ENCODE assay signal across 9 cellular contexts in the genomic region with DNA sequence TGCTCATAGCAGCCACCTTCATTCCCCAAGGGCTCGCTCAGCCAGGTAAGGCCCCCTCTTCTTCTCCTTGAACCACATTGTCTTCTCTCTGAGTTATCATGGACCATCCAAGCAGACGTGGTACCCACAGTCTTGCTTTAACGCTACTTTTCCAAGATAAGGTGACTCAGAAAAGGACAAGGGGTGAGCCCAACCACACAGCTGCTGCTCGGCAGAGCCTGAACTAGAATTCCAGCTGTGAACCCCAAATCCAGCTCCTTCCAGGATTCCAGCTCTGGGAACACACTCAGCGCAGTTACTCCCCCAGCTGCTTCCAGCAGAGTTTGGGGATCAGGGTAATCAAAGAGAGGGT. TPM values are rescaled to one million over a fixed set of nuclear protein-coding genes. Genes with fewer than 3 reads are reported as not detected.
DNase-seq lines count a peak whose midpoint lies in the region; ATAC-seq, FAIRE-seq and TF ChIP-seq lines count a peak whose summit lies in the region.
"Had no signal": no experiment of that assay in that cellular context is flagged by ENCODE, and none has a peak within 500 bp of the region (broad histone marks: within the 10 kb centered on the region; RNA-seq: fewer than 3 reads in every experiment).

No MANE protein-coding gene starts in this region.

- H3F3A ChIP-seq in neural progenitor cell (ENCODE audit: low read depth), result peaks cover 16% of the 10 kb centered on the region

- H3K9ac ChIP-seq in liver (ENCODE audit: low read depth in 1 of 2, low read length in 2 of 2), result peak overlapping the region in 1 of 2 donors; percentile 19
- no peak overlapping the region for H3K9ac ChIP-seq in HepG2 (ENCODE audit: insufficient read depth, low read depth, low read length)
- peak overlapping the region; percentile 11 for H3K9ac ChIP-seq in neural progenitor cell

- no peak for TF ChIP-seq POLR2A in HepG2 (IDR thresholded peaks at IDR 0.05; ENCODE audit: insufficient read depth in 1 of 2, low read depth in 2 of 2, low read length in 2 of 2)
- no peak for TF ChIP-seq POLR2A in esophagus squamous epithelium (IDR thresholded peaks at IDR 0.05)

- TF ChIP-seq EP300 in HepG2 (IDR thresholded peaks at IDR 0.05; ENCODE audit: low read depth in 2 of 2, low read length in 2 of 2) (no peak), HepG2 (CRISPR knock-in tag; IDR thresholded peaks at IDR 0.05; ENCODE audit: borderline replicate concordance) (no peak)

- no peaks in the 10 kb centered on the region for H3K36me3 Mint-ChIP-seq in neural progenitor cell
- H3K36me3 Mint-ChIP-seq in activated CD8-positive, alpha-beta T cell treated with anti-CD3 and anti-CD28 coated beads, Interleukin-2, amount 10 ng/mL, durations not matched to agents 7 days and 5 days (ENCODE audit: low read depth), result no peaks in the 10 kb centered on the region

- peak overlapping the region; percentile 96 for H3K27ac Mint-ChIP-seq in neural progenitor cell
- H3K27ac Mint-ChIP-seq in activated CD8-positive, alpha-beta T cell treated with anti-CD3 and anti-CD28 coated beads, Interleukin-2, amount 10 ng/mL, durations not matched to agents 7 days and 5 days, result no peak overlapping the region

- H2AFZ ChIP-seq in HepG2 (ENCODE audit: low read length), result no peak overlapping the region
- H2AFZ ChIP-seq in neural progenitor cell (replicated peaks), result peak overlapping the region; percentile 97

- peak overlapping the region; percentile 51 to 61 for H3K27ac ChIP-seq in liver (ENCODE audit: low read depth in 1 of 2, low read length in 2 of 2)
- no peak overlapping the region for H3K27ac ChIP-seq in HepG2 (ENCODE audit: extremely low read length, insufficient read depth, low read length)
- H3K27ac ChIP-seq in esophagus squamous epithelium, result peak overlapping the region; percentile 72 to 81 (median 80)
- H3K27ac ChIP-seq in neural progenitor cell, result peak overlapping the region; percentile 41

- TF ChIP-seq CTCF in liver (IDR thresholded peaks at IDR 0.05; ENCODE audit: low read depth, low read length, missing input control) (no peak), HepG2 (CRISPR knock-in tag; IDR thresholded peaks at IDR 0.05) (no peak), esophagus squamous epithelium (IDR thresholded peaks at IDR 0.05) (no peak), neural progenitor cell (IDR thresholded peaks at IDR 0.05) (no peak)

- TF ChIP-seq RAD21 in liver (IDR thresholded peaks at IDR 0.05) (no peak), HepG2 (CRISPR knock-in tag; IDR thresholded peaks at IDR 0.05) (no peak)

- no peak for ATAC-seq in HepG2
- ATAC-seq in GM19395 (IDR thresholded peaks at IDR 0.05; ENCODE audit: unreplicated experiment), result no peak
- no peak for ATAC-seq in HG02884 (IDR thresholded peaks at IDR 0.05; ENCODE audit: unreplicated experiment)
- ATAC-seq in activated CD8-positive, alpha-beta T cell treated with anti-CD3 and anti-CD28 coated beads, Interleukin-2, amount 10 ng/mL, durations not matched to agents 7 days and 5 days, result no peak

- DNase-seq in HepG2 (ENCODE audit: low spot score), result no peak
- DNase-seq in esophagus squamous epithelium (lab: John Stamatoyannopoulos, UW), result no peak
- DNase-seq in neural progenitor cell (ENCODE audit: low spot score), result no peak
- no peak for DNase-seq in DMS53 treated with DMSO at 0.1 percent for 48 hours (lab: John Stamatoyannopoulos, UW; ENCODE audit: unreplicated experiment)
- no peak for DNase-seq in activated CD8-positive, alpha-beta T cell treated with anti-CD3 and anti-CD28 coated beads, Interleukin-2, amount 10 ng/mL, durations not matched to agents 7 days and 5 days
- DNase-seq: NCI-H524 treated with DMSO at 0.1 percent for 48 hours had no signal

- POLR2A ChIA-PET in HepG2 (lab: Yijun Ruan, JAX), result no interaction called here
- POLR2A ChIA-PET in activated CD8-positive, alpha-beta T cell treated with anti-CD3 and anti-CD28 coated beads, Interleukin-2, amount 10 ng/mL, durations not matched to agents 7 days and 5 days (lab: Charles Lee), result no interaction called here

- CTCF ChIA-PET in HepG2 (lab: Yijun Ruan, JAX; ENCODE audit: low intra/inter-chr PET ratio, low total read pairs), result no interaction called here
- CTCF ChIA-PET in activated CD8-positive, alpha-beta T cell treated with anti-CD3 and anti-CD28 coated beads, Interleukin-2, amount 10 ng/mL, durations not matched to agents 7 days and 5 days (lab: Charles Lee), result interaction anchor here (1.6 kb wide), 1 partner anchor 107 kb away, joined by 5 read pairs; no protein-coding TSS in a partner anchor

- no peaks in the 10 kb centered on the region for H3K36me3 ChIP-seq in liver (ENCODE audit: control insufficient read depth in 4 of 4, insufficient read depth in 3 of 4, low read depth in 1 of 4, low read length in 3 of 4)
- H3K36me3 ChIP-seq in HepG2 (replicated peaks in 1 of 2; ENCODE audit: control insufficient read depth in 1 of 2, insufficient read depth in 2 of 2, low read length in 2 of 2), result no peaks in the 10 kb centered on the region
- H3K36me3 ChIP-seq in esophagus squamous epithelium, result no peaks in the 10 kb centered on the region
- no peaks in the 10 kb centered on the region for H3K36me3 ChIP-seq in neural progenitor cell

- FAIRE-seq in HepG2 (lab: Jason Lieb, UNC), result no peak

- H3K9me3 ChIP-seq in liver (ENCODE audit: control insufficient read depth in 4 of 4, low read length in 3 of 4) (no peaks in the 10 kb centered on the region), HepG2 (ENCODE audit: low read length) (no peaks in the 10 kb centered on the region), esophagus squamous epithelium (no peaks in the 10 kb centered on the region), neural progenitor cell (ENCODE audit: low read depth) (no peaks in the 10 kb centered on the region)

- no peaks in the 10 kb centered on the region for H3K27me3 ChIP-seq in liver (ENCODE audit: control insufficient read depth in 4 of 4, insufficient read depth in 4 of 4, low read length in 3 of 4)
- no peaks in the 10 kb centered on the region for H3K27me3 ChIP-seq in HepG2 (ENCODE audit: control insufficient read depth in 1 of 2, insufficient read depth in 2 of 2, low read length in 2 of 2)
- H3K27me3 ChIP-seq in esophagus squamous epithelium, result peaks cover 0 to 9% (median 0%) of the 10 kb centered on the region in 4 donors
- H3K27me3 ChIP-seq in neural progenitor cell, result no peaks in the 10 kb centered on the region

- no peaks in the 10 kb centered on the region for H3K79me2 ChIP-seq in HepG2 (ENCODE audit: insufficient read depth, low read length)
- no peaks in the 10 kb centered on the region for H3K79me2 ChIP-seq in neural progenitor cell (ENCODE audit: low read depth)

- H3K4me2 ChIP-seq in HepG2 (ENCODE audit: low read depth, low read length), result no peak overlapping the region
- H3K4me2 ChIP-seq in neural progenitor cell, result peak overlapping the region; percentile 85

- in situ Hi-C loops in HepG2 (cut with HindIII; ENCODE audit: extremely low pct_ligation_motif_present, low pct_unique_long_range_greater_than_20kb), result no loop called here

- 37% methylated on average over 5 of the region's 5 CpGs for WGBS in liver
- WGBS in HepG2 (ENCODE audit: low lambda C conversion rate), result 33% methylated on average over 4 of the region's 5 CpGs
- WGBS in esophagus squamous epithelium, 2 donors, result 13 to 34% methylated on average over 3 to 5 of the region's 5 CpGs

- peak overlapping the region; percentile 84 for H3K4me3 Mint-ChIP-seq in neural progenitor cell
- no peak overlapping the region for H3K4me3 Mint-ChIP-seq in activated CD8-positive, alpha-beta T cell treated with anti-CD3 and anti-CD28 coated beads, Interleukin-2, amount 10 ng/mL, durations not matched to agents 7 days and 5 days

- peaks cover 0 to 4% (median 2%) of the 10 kb centered on the region in 4 donors for H3K4me1 ChIP-seq in liver (ENCODE audit: control insufficient read depth in 4 of 4, insufficient read depth in 4 of 4, low read length in 3 of 4)
- H3K4me1 ChIP-seq in HepG2 (ENCODE audit: insufficient read depth, low read length), result no peaks in the 10 kb centered on the region
- H3K4me1 ChIP-seq in esophagus squamous epithelium, result peaks cover 25 to 77% (median 46%) of the 10 kb centered on the region in 3 donors
- H3K4me1 ChIP-seq in neural progenitor cell, result peaks cover 17% of the 10 kb centered on the region

- no peaks in the 10 kb centered on the region for H3K9me3 Mint-ChIP-seq in neural progenitor cell
- no peaks in the 10 kb centered on the region for H3K9me3 Mint-ChIP-seq in activated CD8-positive, alpha-beta T cell treated with anti-CD3 and anti-CD28 coated beads, Interleukin-2, amount 10 ng/mL, durations not matched to agents 7 days and 5 days (ENCODE audit: insufficient read depth)

- H4K20me1 ChIP-seq in HepG2 (ENCODE audit: insufficient read depth, low read length) (no peaks in the 10 kb centered on the region), neural progenitor cell (ENCODE audit: low read depth) (no peaks in the 10 kb centered on the region)

- peaks cover 45% of the 10 kb centered on the region for H3K4me1 Mint-ChIP-seq in neural progenitor cell
- peaks cover 8% of the 10 kb centered on the region for H3K4me1 Mint-ChIP-seq in activated CD8-positive, alpha-beta T cell treated with anti-CD3 and anti-CD28 coated beads, Interleukin-2, amount 10 ng/mL, durations not matched to agents 7 days and 5 days (ENCODE audit: low read depth)

- intact Hi-C loops in HepG2 (cut with micrococcal nuclease; ENCODE audit: unreplicated experiment), result no loop called here
- intact Hi-C loops in esophagus squamous epithelium (cut with DNase I), result no loop called here

- H3K27me3 Mint-ChIP-seq in neural progenitor cell (ENCODE audit: insufficient read depth, low read depth), result peaks cover 3% of the 10 kb centered on the region
- H3K27me3 Mint-ChIP-seq in activated CD8-positive, alpha-beta T cell treated with anti-CD3 and anti-CD28 coated beads, Interleukin-2, amount 10 ng/mL, durations not matched to agents 7 days and 5 days (ENCODE audit: low read depth), result peaks cover 29% of the 10 kb centered on the region

- no TSS peak for BruUV-seq in HepG2 (replicated peaks; lab: Mats Ljungman, UMichigan)

- peak overlapping the region; percentile 1 to 18 (median 9) for H3K4me3 ChIP-seq in liver (ENCODE audit: low read depth in 1 of 3, low read length in 3 of 3)
- no peak overlapping the region for H3K4me3 ChIP-seq in HepG2 (replicated peaks in 1 of 3; ENCODE audit: insufficient read depth in 1 of 3, low read depth in 2 of 3, low read length in 3 of 3)
- H3K4me3 ChIP-seq in esophagus squamous epithelium, result peak overlapping the region; percentile 10 to 58 (median 38)
- peak overlapping the region; percentile 49 for H3K4me3 ChIP-seq in neural progenitor cell

RNA-seq across cellular contexts. Expression of a gene that starts 0.3 kb away (rescaled TPM):
- total RNA-seq in liver, result 1 to 10 TPM; 3.5 to 6.1 TPM
- 1 to 10 TPM; 4.7 to 8.9 TPM for polyA plus RNA-seq in liver
- not detected in 2 replicates for total RNA-seq in HepG2 (2016; rRNA removed; fragmentation: Illumina TruSeq; extraction: Trizol)
- not detected in 2 replicates for total RNA-seq in HepG2 (2016; cell fraction: cytosol; rRNA removed; fragmentation: Illumina TruSeq; extraction: Trizol; ENCODE audit: low read depth)
- total RNA-seq in HepG2 (2016; cell fraction: insoluble cytoplasmic fraction; rRNA removed; fragmentation: Illumina TruSeq; extraction: Trizol), result not detected in 2 replicates
- not detected in 2 replicates for total RNA-seq in HepG2 (2016; cell fraction: membrane; rRNA removed; fragmentation: Illumina TruSeq; extraction: Trizol)
- total RNA-seq in HepG2 (2016; cell fraction: nucleus; rRNA removed; fragmentation: Illumina TruSeq; extraction: Trizol), result not detected in 2 replicates
- polyA plus RNA-seq in HepG2 (2011; rRNA removed), result not detected in 2 replicates
- not detected in 2 replicates for polyA plus RNA-seq in HepG2 (2011; cell fraction: cytosol; rRNA removed)
- not detected in 2 replicates for polyA plus RNA-seq in HepG2 (2011; cell fraction: nucleus; rRNA removed)
- not detected in 2 replicates for polyA plus RNA-seq in HepG2 (2012)
- not detected in 2 replicates for polyA plus RNA-seq in HepG2 (2016; cell fraction: cytosol; fragmentation: Illumina TruSeq; extraction: Trizol; ENCODE audit: low read depth)
- not detected in 2 replicates for polyA plus RNA-seq in HepG2 (2016; cell fraction: insoluble cytoplasmic fraction; fragmentation: Illumina TruSeq; extraction: Trizol; ENCODE audit: low read depth)
- polyA plus RNA-seq in HepG2 (2016; cell fraction: membrane; fragmentation: Illumina TruSeq; extraction: Trizol; ENCODE audit: low read depth), result not detected in 2 replicates
- polyA plus RNA-seq in HepG2 (2016; cell fraction: nucleus; fragmentation: Illumina TruSeq; extraction: Trizol; ENCODE audit: insufficient read depth, low read depth), result not detected in 2 replicates
- 0.42 TPM in 1 of 2 replicates, not detected in the other for polyA minus RNA-seq in HepG2 (2011; rRNA and poly(A)+ RNA removed; ENCODE audit: low replicate concordance)
- not detected in 2 replicates for polyA minus RNA-seq in HepG2 (2011; cell fraction: cytosol; rRNA and poly(A)+ RNA removed)
- not detected in 2 replicates for polyA minus RNA-seq in HepG2 (2011; cell fraction: nucleus; rRNA and poly(A)+ RNA removed)
- 1 to 10 TPM; 4.0 to 7.9 (median 5.2) TPM for total RNA-seq in esophagus squamous epithelium
- total RNA-seq in neural progenitor cell (ENCODE audit: low replicate concordance), result 4.2 and 7.0 TPM in 2 replicates
- not detected for total RNA-seq in activated CD8-positive, alpha-beta T cell treated with anti-CD3 and anti-CD28 coated beads, Interleukin-2, amount 10 ng/mL, durations not matched to agents 7 days and 5 days

RNA-seq across cellular contexts. Expression of a gene that starts 14.7 kb away (rescaled TPM):
- total RNA-seq in liver, result not detected
- polyA plus RNA-seq in liver, result not detected
- total RNA-seq in HepG2 (2016; rRNA removed; fragmentation: Illumina TruSeq; extraction: Trizol), result not detected in 2 replicates
- total RNA-seq in HepG2 (2016; cell fraction: cytosol; rRNA removed; fragmentation: Illumina TruSeq; extraction: Trizol; ENCODE audit: low read depth), result not detected in 2 replicates
- not detected in 2 replicates for total RNA-seq in HepG2 (2016; cell fraction: insoluble cytoplasmic fraction; rRNA removed; fragmentation: Illumina TruSeq; extraction: Trizol)
- total RNA-seq in HepG2 (2016; cell fraction: membrane; rRNA removed; fragmentation: Illumina TruSeq; extraction: Trizol), result not detected in 2 replicates
- not detected in 2 replicates for total RNA-seq in HepG2 (2016; cell fraction: nucleus; rRNA removed; fragmentation: Illumina TruSeq; extraction: Trizol)
- polyA plus RNA-seq in HepG2 (2011; rRNA removed), result not detected in 2 replicates
- polyA plus RNA-seq in HepG2 (2011; cell fraction: cytosol; rRNA removed), result not detected in 2 replicates
- polyA plus RNA-seq in HepG2 (2011; cell fraction: nucleus; rRNA removed), result not detected in 2 replicates
- not detected in 2 replicates for polyA plus RNA-seq in HepG2 (2012)
- not detected in 2 replicates for polyA plus RNA-seq in HepG2 (2016; cell fraction: cytosol; fragmentation: Illumina TruSeq; extraction: Trizol; ENCODE audit: low read depth)
- not detected in 2 replicates for polyA plus RNA-seq in HepG2 (2016; cell fraction: insoluble cytoplasmic fraction; fragmentation: Illumina TruSeq; extraction: Trizol; ENCODE audit: low read depth)
- polyA plus RNA-seq in HepG2 (2016; cell fraction: membrane; fragmentation: Illumina TruSeq; extraction: Trizol; ENCODE audit: low read depth), result not detected in 2 replicates
- polyA plus RNA-seq in HepG2 (2016; cell fraction: nucleus; fragmentation: Illumina TruSeq; extraction: Trizol; ENCODE audit: insufficient read depth, low read depth), result not detected in 2 replicates
- polyA minus RNA-seq in HepG2 (2011; rRNA and poly(A)+ RNA removed; ENCODE audit: low replicate concordance), result not detected in 2 replicates
- not detected in 2 replicates for polyA minus RNA-seq in HepG2 (2011; cell fraction: cytosol; rRNA and poly(A)+ RNA removed)
- not detected in 2 replicates for polyA minus RNA-seq in HepG2 (2011; cell fraction: nucleus; rRNA and poly(A)+ RNA removed)
- not detected for total RNA-seq in esophagus squamous epithelium
- not detected in 2 replicates for total RNA-seq in neural progenitor cell (ENCODE audit: low replicate concordance)
- total RNA-seq in activated CD8-positive, alpha-beta T cell treated with anti-CD3 and anti-CD28 coated beads, Interleukin-2, amount 10 ng/mL, durations not matched to agents 7 days and 5 days, result not detected

RNA-seq across cellular contexts. Expression of a gene that starts 30.2 kb away (rescaled TPM):
- total RNA-seq in liver, result not detected
- not detected for polyA plus RNA-seq in liver
- total RNA-seq in HepG2 (2016; rRNA removed; fragmentation: Illumina TruSeq; extraction: Trizol), result not detected in 2 replicates
- not detected in 2 replicates for total RNA-seq in HepG2 (2016; cell fraction: cytosol; rRNA removed; fragmentation: Illumina TruSeq; extraction: Trizol; ENCODE audit: low read depth)
- not detected in 2 replicates for total RNA-seq in HepG2 (2016; cell fraction: insoluble cytoplasmic fraction; rRNA removed; fragmentation: Illumina TruSeq; extraction: Trizol)
- not detected in 2 replicates for total RNA-seq in HepG2 (2016; cell fraction: membrane; rRNA removed; fragmentation: Illumina TruSeq; extraction: Trizol)
- total RNA-seq in HepG2 (2016; cell fraction: nucleus; rRNA removed; fragmentation: Illumina TruSeq; extraction: Trizol), result not detected in 2 replicates
- not detected in 2 replicates for polyA plus RNA-seq in HepG2 (2011; rRNA removed)
- not detected in 2 replicates for polyA plus RNA-seq in HepG2 (2011; cell fraction: cytosol; rRNA removed)
- not detected in 2 replicates for polyA plus RNA-seq in HepG2 (2011; cell fraction: nucleus; rRNA removed)
- not detected in 2 replicates for polyA plus RNA-seq in HepG2 (2012)
- polyA plus RNA-seq in HepG2 (2016; cell fraction: cytosol; fragmentation: Illumina TruSeq; extraction: Trizol; ENCODE audit: low read depth), result not detected in 2 replicates
- not detected in 2 replicates for polyA plus RNA-seq in HepG2 (2016; cell fraction: insoluble cytoplasmic fraction; fragmentation: Illumina TruSeq; extraction: Trizol; ENCODE audit: low read depth)
- polyA plus RNA-seq in HepG2 (2016; cell fraction: membrane; fragmentation: Illumina TruSeq; extraction: Trizol; ENCODE audit: low read depth), result not detected in 2 replicates
- polyA plus RNA-seq in HepG2 (2016; cell fraction: nucleus; fragmentation: Illumina TruSeq; extraction: Trizol; ENCODE audit: insufficient read depth, low read depth), result not detected in 2 replicates
- polyA minus RNA-seq in HepG2 (2011; rRNA and poly(A)+ RNA removed; ENCODE audit: low replicate concordance), result not detected in 2 replicates
- polyA minus RNA-seq in HepG2 (2011; cell fraction: cytosol; rRNA and poly(A)+ RNA removed), result not detected in 2 replicates
- polyA minus RNA-seq in HepG2 (2011; cell fraction: nucleus; rRNA and poly(A)+ RNA removed), result not detected in 2 replicates
- 1 to 10 TPM in 1 of 4 donors, under 1 TPM in 2, not detected in 1; 0.26 to 3.4 (median 0.95) TPM for total RNA-seq in esophagus squamous epithelium
- total RNA-seq in neural progenitor cell (ENCODE audit: low replicate concordance), result not detected in 2 replicates
- not detected for total RNA-seq in activated CD8-positive, alpha-beta T cell treated with anti-CD3 and anti-CD28 coated beads, Interleukin-2, amount 10 ng/mL, durations not matched to agents 7 days and 5 days

Comparison
In these comparisons a context has a peak if more than half of its experiments do, and no peak if none do; other contexts are left out.
1. H3K4me3 ChIP-seq: peak in liver (3 of 3), esophagus squamous epithelium (4 of 4) and neural progenitor cell (single experiment); none in HepG2 (0 of 3).